ENCODE assay signal across 3 cellular contexts in the genomic region with DNA sequence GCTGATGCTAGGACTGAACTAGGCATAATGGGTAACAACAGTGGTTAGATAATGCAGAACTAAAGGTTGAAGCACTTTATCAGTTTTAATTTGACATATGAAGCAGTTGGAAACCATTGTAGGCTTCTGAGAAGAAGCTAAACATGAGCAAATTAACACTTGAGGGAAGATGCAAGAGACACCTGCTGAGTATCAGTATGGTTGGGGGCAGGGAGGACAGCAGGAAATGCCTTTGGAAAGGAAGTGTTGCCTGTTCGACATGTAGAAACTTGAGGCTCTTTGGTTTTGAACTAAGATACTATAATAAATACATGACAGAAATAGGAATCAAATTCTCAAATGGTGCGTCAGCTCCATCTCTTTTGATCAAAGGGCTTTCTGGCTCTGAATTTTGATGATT.
TF ChIP-seq lines count a peak whose summit lies in the region.

No MANE protein-coding gene starts in this region.

TF ChIP-seq in H1, 55 proteins besides CTCF, POLR2A, EP300 and RAD21:
- 0 out of 2 replicates have a peak, but pooled peaks have one; percentile 40 for TF ChIP-seq RBBP5 (IDR thresholded peaks at IDR 0.05; ENCODE audit: borderline replicate concordance, low read depth, low read length)
- TF ChIP-seq SP1 (IDR thresholded peaks at IDR 0.05; ENCODE audit: low read depth, low read length): 0 out of 2 replicates have a peak, but pooled peaks have one; percentile 34
- 0 out of 2 replicates have a peak, but pooled peaks have one; percentile 9 for TF ChIP-seq MAX (IDR thresholded peaks at IDR 0.05)
- no peak for TF ChIP-seq BACH1 (IDR thresholded peaks at IDR 0.05; ENCODE audit: low read length)

TF ChIP-seq in neural cell, 6 proteins besides CTCF, POLR2A, EP300 and RAD21:
- TF ChIP-seq TAF1 (IDR thresholded peaks at IDR 0.05; ENCODE audit: low read depth) (no peak), POLR2AphosphoS5 (IDR thresholded peaks at IDR 0.05) (peak; percentile 58)

TF ChIP-seq in GM12891, 5 proteins besides CTCF, POLR2A, EP300 and RAD21:
- TF ChIP-seq TAF1 (IDR thresholded peaks at IDR 0.05; ENCODE audit: low read depth, low read length): no peak
- TF ChIP-seq SPI1 (IDR thresholded peaks at IDR 0.05; ENCODE audit: low read depth, low read length): no peak
